ENCODE assay signal across 7 cellular contexts in the genomic region with DNA sequence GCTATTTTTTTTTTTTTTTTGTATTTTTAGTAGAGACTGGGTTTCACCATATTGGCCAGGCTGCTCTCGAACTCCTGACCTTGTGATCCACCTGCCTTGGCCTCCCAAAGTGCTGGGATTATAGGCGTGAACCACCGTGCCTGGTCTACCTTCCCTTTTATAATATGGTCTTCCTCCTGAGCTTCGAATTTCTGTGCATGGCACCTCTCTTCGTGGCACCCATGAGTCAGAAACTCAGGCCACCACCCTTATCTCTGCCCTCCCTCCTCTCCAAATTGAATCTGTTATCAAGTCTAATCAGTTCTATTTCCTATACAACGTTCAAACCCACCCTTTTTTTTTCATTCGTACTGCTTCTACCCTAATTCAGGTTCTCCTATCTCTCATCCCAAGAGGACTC. TPM values are rescaled to one million over a fixed set of nuclear protein-coding genes. Genes with fewer than 3 reads are reported as not detected.
DNase-seq lines count a peak whose midpoint lies in the region; ATAC-seq and TF ChIP-seq lines count a peak whose summit lies in the region.
"Not testable (repeated sequence)": the region's sequence is repeated elsewhere in the genome, so short reads cannot be mapped to it uniquely, and the experiment has no call there.

No MANE protein-coding gene starts in this region.

- H3K4me3 Mint-ChIP-seq in CD8-positive, alpha-beta memory T cell = peak overlapping the region; percentile 1 to 55 (median 21)
- H3K4me3 Mint-ChIP-seq in T-cell = peak overlapping the region; percentile 32 to 56 (median 50)
- H3K4me3 Mint-ChIP-seq in activated CD4-positive, alpha-beta T cell treated with anti-CD3 and anti-CD28 coated beads, Interleukin-2, amount 10 ng/mL, durations not matched to agents 7 days and 5 days = peak overlapping the region; percentile 28
- H3K4me3 Mint-ChIP-seq in activated T-helper 17 cell treated with anti-CD3 and anti-CD28 coated beads, Interleukin-2, amount 50 U/mL, for 72 hours = peak overlapping the region; percentile 71
- peak overlapping the region; percentile 53 for H3K4me3 Mint-ChIP-seq in activated naive CD8-positive, alpha-beta T cell treated with anti-CD3 and anti-CD28 coated beads, Interleukin-2, amount 50 U/mL, for 24 hours
- H3K4me3 Mint-ChIP-seq in immature natural killer cell = peak overlapping the region; percentile 3 to 82 (median 72)
- peak overlapping the region; percentile 25 for H3K4me3 Mint-ChIP-seq in neural crest cell

- H3K4me1 ChIP-seq in CD8-positive, alpha-beta memory T cell (ENCODE audit: insufficient read depth, low read length) = peaks cover 13% of the 10 kb centered on the region

- TF ChIP-seq CTCF in neural crest cell (conservative IDR thresholded peaks at IDR 0.05) = not testable (repeated sequence)

- POLR2A ChIA-PET in CD8-positive, alpha-beta memory T cell (lab: Charles Lee) = interaction anchor here (1.8 to 1.9 kb wide), 2 partner anchors 24 to 183 kb away, joined by 7 to 12 read pairs; partner anchors contain the start of genes CBLN3, KHNYN and RABGGTA
- POLR2A ChIA-PET in T-cell (lab: Charles Lee) = interaction anchor here (0.9 to 1.0 kb wide), 2 partner anchors 19 to 34 kb away, joined by 4 to 5 read pairs; partner anchors contain the start of gene CHMP4A (in 1 of the 2)
- POLR2A ChIA-PET in activated CD4-positive, alpha-beta T cell treated with anti-CD3 and anti-CD28 coated beads, Interleukin-2, amount 10 ng/mL, durations not matched to agents 7 days and 5 days (lab: Charles Lee) = interaction anchor here (0.6 to 1.1 kb wide), 4 partner anchors 24 to 139 kb away, joined by 3 to 11 read pairs (median 3); partner anchors contain the start of genes CIDEB and RABGGTA

- H3K36me3 Mint-ChIP-seq in CD8-positive, alpha-beta memory T cell = peaks cover 0 to 16% (median 1%) of the 10 kb centered on the region in 3 donors
- peaks cover 11% of the 10 kb centered on the region for H3K36me3 Mint-ChIP-seq in T-cell
- peaks cover 28% of the 10 kb centered on the region for H3K36me3 Mint-ChIP-seq in activated CD4-positive, alpha-beta T cell treated with anti-CD3 and anti-CD28 coated beads, Interleukin-2, amount 10 ng/mL, durations not matched to agents 7 days and 5 days (ENCODE audit: low read depth)
- not testable (repeated sequence) for H3K36me3 Mint-ChIP-seq in activated T-helper 17 cell treated with anti-CD3 and anti-CD28 coated beads, Interleukin-2, amount 50 U/mL, for 72 hours (ENCODE audit: low read depth); activated naive CD8-positive, alpha-beta T cell treated with anti-CD3 and anti-CD28 coated beads, Interleukin-2, amount 50 U/mL, for 24 hours (ENCODE audit: low read depth); immature natural killer cell; neural crest cell (ENCODE audit: low read depth)

- H3K27me3 Mint-ChIP-seq in CD8-positive, alpha-beta memory T cell; T-cell; activated CD4-positive, alpha-beta T cell treated with anti-CD3 and anti-CD28 coated beads, Interleukin-2, amount 10 ng/mL, durations not matched to agents 7 days and 5 days; activated T-helper 17 cell treated with anti-CD3 and anti-CD28 coated beads, Interleukin-2, amount 50 U/mL, for 72 hours; activated naive CD8-positive, alpha-beta T cell treated with anti-CD3 and anti-CD28 coated beads, Interleukin-2, amount 50 U/mL, for 24 hours; neural crest cell (ENCODE audit: low read depth): not testable (repeated sequence)
- H3K27me3 Mint-ChIP-seq in immature natural killer cell (ENCODE audit: low read depth in 3 of 3) = peaks cover 3 to 14% (median 10%) of the 10 kb centered on the region in 3 donors

- CTCF ChIA-PET in CD8-positive, alpha-beta memory T cell (lab: Charles Lee) = interaction anchor here (0.7 to 12.1 kb wide), 9 partner anchors 16 to 190 kb away, joined by 3 to 151 read pairs (median 8); partner anchors contain the start of genes CIDEB, DHRS1, LTB4R and LTB4R2
- CTCF ChIA-PET in T-cell (lab: Charles Lee) = interaction anchor here (0.7 to 3.3 kb wide), 12 partner anchors 12 to 184 kb away, joined by 3 to 16 read pairs (median 5); partner anchors contain the start of genes CIDEB (in 1 of the 2) and RABGGTA (in 1 of the 2)
- CTCF ChIA-PET in activated CD4-positive, alpha-beta T cell treated with anti-CD3 and anti-CD28 coated beads, Interleukin-2, amount 10 ng/mL, durations not matched to agents 7 days and 5 days (lab: Charles Lee) = interaction anchor here (0.7 to 3.3 kb wide), 15 partner anchors 10 to 184 kb away, joined by 3 to 17 read pairs (median 7); partner anchors contain the start of genes CIDEB, MDP1 and RABGGTA

- H3K27ac ChIP-seq in CD8-positive, alpha-beta memory T cell (ENCODE audit: low read depth, low read length) = not testable (repeated sequence)

- not testable (repeated sequence) for H3K4me3 ChIP-seq in CD8-positive, alpha-beta memory T cell (ENCODE audit: low read length)

- H3K36me3 ChIP-seq in CD8-positive, alpha-beta memory T cell (ENCODE audit: insufficient read depth, low read length) = not testable (repeated sequence)

- not testable (repeated sequence) for DNase-seq in CD8-positive, alpha-beta memory T cell; T-cell; activated CD4-positive, alpha-beta T cell treated with anti-CD3 and anti-CD28 coated beads, Interleukin-2, amount 10 ng/mL, durations not matched to agents 7 days and 5 days; activated naive CD8-positive, alpha-beta T cell treated with anti-CD3 and anti-CD28 coated beads, Interleukin-2, amount 50 U/mL, for 24 hours; immature natural killer cell; neural crest cell (ENCODE audit: low read depth, low spot score)

- peak overlapping the region; percentile 67 to 98 (median 86) for H3K27ac Mint-ChIP-seq in CD8-positive, alpha-beta memory T cell
- H3K27ac Mint-ChIP-seq in T-cell (peak overlapping the region; percentile 84 to 97), immature natural killer cell (peak overlapping the region; percentile 91 to 99 (median 95))
- H3K27ac Mint-ChIP-seq in activated CD4-positive, alpha-beta T cell treated with anti-CD3 and anti-CD28 coated beads, Interleukin-2, amount 10 ng/mL, durations not matched to agents 7 days and 5 days = peak overlapping the region; percentile 98
- H3K27ac Mint-ChIP-seq in activated T-helper 17 cell treated with anti-CD3 and anti-CD28 coated beads, Interleukin-2, amount 50 U/mL, for 72 hours = peak overlapping the region; percentile 91
- peak overlapping the region; percentile 72 for H3K27ac Mint-ChIP-seq in activated naive CD8-positive, alpha-beta T cell treated with anti-CD3 and anti-CD28 coated beads, Interleukin-2, amount 50 U/mL, for 24 hours
- not testable (repeated sequence) for H3K27ac Mint-ChIP-seq in neural crest cell (ENCODE audit: unreplicated experiment)

- ATAC-seq in T-cell (replicated peaks in 1 of 4); activated T-helper 17 cell treated with anti-CD3 and anti-CD28 coated beads, Interleukin-2, amount 50 U/mL, for 72 hours (replicated peaks); activated naive CD8-positive, alpha-beta T cell treated with anti-CD3 and anti-CD28 coated beads, Interleukin-2, amount 50 U/mL, for 24 hours: not testable (repeated sequence)

- H3K27me3 ChIP-seq in CD8-positive, alpha-beta memory T cell (ENCODE audit: insufficient read depth, low read length, poor library complexity, severe bottlenecking) = not testable (repeated sequence)

- H3K4me1 Mint-ChIP-seq in CD8-positive, alpha-beta memory T cell = peaks cover 22 to 33% (median 33%) of the 10 kb centered on the region in 3 donors
- H3K4me1 Mint-ChIP-seq in T-cell (peaks cover 27 to 46% (median 29%) of the 10 kb centered on the region in 3 donors), immature natural killer cell (peaks cover 33 to 41% of the 10 kb centered on the region in 2 donors), neural crest cell (peaks cover 20% of the 10 kb centered on the region)
- peaks cover 63% of the 10 kb centered on the region for H3K4me1 Mint-ChIP-seq in activated CD4-positive, alpha-beta T cell treated with anti-CD3 and anti-CD28 coated beads, Interleukin-2, amount 10 ng/mL, durations not matched to agents 7 days and 5 days
- peaks cover 31% of the 10 kb centered on the region for H3K4me1 Mint-ChIP-seq in activated T-helper 17 cell treated with anti-CD3 and anti-CD28 coated beads, Interleukin-2, amount 50 U/mL, for 72 hours
- H3K4me1 Mint-ChIP-seq in activated naive CD8-positive, alpha-beta T cell treated with anti-CD3 and anti-CD28 coated beads, Interleukin-2, amount 50 U/mL, for 24 hours = peaks cover 53% of the 10 kb centered on the region

- H3K9me3 Mint-ChIP-seq in CD8-positive, alpha-beta memory T cell; T-cell; activated CD4-positive, alpha-beta T cell treated with anti-CD3 and anti-CD28 coated beads, Interleukin-2, amount 10 ng/mL, durations not matched to agents 7 days and 5 days; activated T-helper 17 cell treated with anti-CD3 and anti-CD28 coated beads, Interleukin-2, amount 50 U/mL, for 72 hours; activated naive CD8-positive, alpha-beta T cell treated with anti-CD3 and anti-CD28 coated beads, Interleukin-2, amount 50 U/mL, for 24 hours; immature natural killer cell; neural crest cell: not testable (repeated sequence)

- not testable (repeated sequence) for H3K9me3 ChIP-seq in CD8-positive, alpha-beta memory T cell (ENCODE audit: low read length)

RNA-seq across cellular contexts. Expression of gene TINF2, which starts 5.0 kb away (rescaled TPM):
- 100 to 1,000 TPM; 101 to 106 TPM for total RNA-seq in CD8-positive, alpha-beta memory T cell
- polyA plus RNA-seq in CD8-positive, alpha-beta memory T cell = 161 TPM
- 100 to 1,000 TPM; 119 to 160 (median 139) TPM for total RNA-seq in T-cell
- total RNA-seq in activated CD4-positive, alpha-beta T cell treated with anti-CD3 and anti-CD28 coated beads, Interleukin-2, amount 10 ng/mL, durations not matched to agents 7 days and 5 days = 100 to 1,000 TPM; 130 to 141 TPM
- 10 to 100 TPM; 61.4 to 76.4 TPM for total RNA-seq in activated T-helper 17 cell treated with anti-CD3 and anti-CD28 coated beads, Interleukin-2, amount 50 U/mL, for 72 hours
- 100 to 1,000 TPM; 248 to 289 (median 249) TPM for polyA plus RNA-seq in immature natural killer cell
- total RNA-seq in neural crest cell = 63.4 and 66.7 TPM in 2 replicates

RNA-seq across cellular contexts. Expression of gene GMPR2, which starts 14.7 kb away (rescaled TPM):
- total RNA-seq in CD8-positive, alpha-beta memory T cell = 10 to 100 TPM; 43.6 to 48.6 TPM
- 96.8 TPM for polyA plus RNA-seq in CD8-positive, alpha-beta memory T cell
- total RNA-seq in T-cell (10 to 100 TPM; 53.8 to 81.2 (median 64.0) TPM), neural crest cell (64.0 and 66.2 TPM in 2 replicates)
- 10 to 100 TPM; 72.0 to 74.5 TPM for total RNA-seq in activated CD4-positive, alpha-beta T cell treated with anti-CD3 and anti-CD28 coated beads, Interleukin-2, amount 10 ng/mL, durations not matched to agents 7 days and 5 days
- 10 to 100 TPM; 73.2 to 85.0 TPM for total RNA-seq in activated T-helper 17 cell treated with anti-CD3 and anti-CD28 coated beads, Interleukin-2, amount 50 U/mL, for 72 hours
- 100 to 1,000 TPM in 1 of 3 donors, 10 to 100 TPM in 2; 89.3 to 134 (median 96.0) TPM for polyA plus RNA-seq in immature natural killer cell

RNA-seq across cellular contexts. Expression of gene NEDD8, which starts 15.2 kb away (rescaled TPM):
- total RNA-seq in CD8-positive, alpha-beta memory T cell = 100 to 1,000 TPM; 232 to 240 TPM
- 364 TPM for polyA plus RNA-seq in CD8-positive, alpha-beta memory T cell
- total RNA-seq in T-cell (100 to 1,000 TPM in 4 of 5 donors, 10 to 100 TPM in 1; 92.1 to 107 (median 101) TPM), neural crest cell (191 and 208 TPM in 2 replicates)
- 100 to 1,000 TPM; 178 to 229 TPM for total RNA-seq in activated CD4-positive, alpha-beta T cell treated with anti-CD3 and anti-CD28 coated beads, Interleukin-2, amount 10 ng/mL, durations not matched to agents 7 days and 5 days
- total RNA-seq in activated T-helper 17 cell treated with anti-CD3 and anti-CD28 coated beads, Interleukin-2, amount 50 U/mL, for 72 hours = 100 to 1,000 TPM; 128 to 243 TPM
- polyA plus RNA-seq in immature natural killer cell = 100 to 1,000 TPM; 347 to 503 (median 373) TPM

RNA-seq across cellular contexts. Expression of gene TGM1, which starts 15.6 kb away (rescaled TPM):
- 1 to 10 TPM; 3.2 to 3.7 TPM for total RNA-seq in CD8-positive, alpha-beta memory T cell
- not detected for polyA plus RNA-seq in CD8-positive, alpha-beta memory T cell
- total RNA-seq in T-cell (10 to 100 TPM in 2 of 5 donors, 1 to 10 TPM in 3; 4.9 to 13.5 (median 9.4) TPM), neural crest cell (4.5 and 6.4 TPM in 2 replicates)
- total RNA-seq in activated CD4-positive, alpha-beta T cell treated with anti-CD3 and anti-CD28 coated beads, Interleukin-2, amount 10 ng/mL, durations not matched to agents 7 days and 5 days = 1 to 10 TPM; 6.5 TPM
- 10 to 100 TPM; 16.1 to 18.2 TPM for total RNA-seq in activated T-helper 17 cell treated with anti-CD3 and anti-CD28 coated beads, Interleukin-2, amount 50 U/mL, for 72 hours
- polyA plus RNA-seq in immature natural killer cell = under 1 TPM in 1 of 3 donors, not detected in 2; 0.41 TPM

RNA-seq across cellular contexts. Expression of gene RABGGTA, which starts 24.0 kb away (rescaled TPM):
- 10 to 100 TPM; 41.0 to 41.8 TPM for total RNA-seq in CD8-positive, alpha-beta memory T cell
- 37.7 TPM for polyA plus RNA-seq in CD8-positive, alpha-beta memory T cell
- total RNA-seq in T-cell (10 to 100 TPM; 49.3 to 66.5 (median 62.4) TPM), neural crest cell (22.8 and 25.4 TPM in 2 replicates)
- 10 to 100 TPM; 54.8 to 55.0 TPM for total RNA-seq in activated CD4-positive, alpha-beta T cell treated with anti-CD3 and anti-CD28 coated beads, Interleukin-2, amount 10 ng/mL, durations not matched to agents 7 days and 5 days
- total RNA-seq in activated T-helper 17 cell treated with anti-CD3 and anti-CD28 coated beads, Interleukin-2, amount 50 U/mL, for 72 hours = 10 to 100 TPM; 61.0 to 68.3 TPM
- polyA plus RNA-seq in immature natural killer cell = 10 to 100 TPM; 23.3 to 52.0 (median 38.6) TPM

Comparison
In these comparisons a context has a peak if more than half of its experiments do, and no peak if none do; other contexts are left out.
1. H3K4me3 Mint-ChIP-seq: peak in every context shown above with its lines; median percentile 72 in immature natural killer cell; 71 in activated T-helper 17 cell treated with anti-CD3 and anti-CD28 coated beads, Interleukin-2, amount 50 U/mL, for 72 hours; 53 in activated naive CD8-positive, alpha-beta T cell treated with anti-CD3 and anti-CD28 coated beads, Interleukin-2, amount 50 U/mL, for 24 hours; 50 in T-cell; 28 in activated CD4-positive, alpha-beta T cell treated with anti-CD3 and anti-CD28 coated beads, Interleukin-2, amount 10 ng/mL, durations not matched to agents 7 days and 5 days; 25 in neural crest cell; 21 in CD8-positive, alpha-beta memory T cell.